In the genomic region with DNA sequence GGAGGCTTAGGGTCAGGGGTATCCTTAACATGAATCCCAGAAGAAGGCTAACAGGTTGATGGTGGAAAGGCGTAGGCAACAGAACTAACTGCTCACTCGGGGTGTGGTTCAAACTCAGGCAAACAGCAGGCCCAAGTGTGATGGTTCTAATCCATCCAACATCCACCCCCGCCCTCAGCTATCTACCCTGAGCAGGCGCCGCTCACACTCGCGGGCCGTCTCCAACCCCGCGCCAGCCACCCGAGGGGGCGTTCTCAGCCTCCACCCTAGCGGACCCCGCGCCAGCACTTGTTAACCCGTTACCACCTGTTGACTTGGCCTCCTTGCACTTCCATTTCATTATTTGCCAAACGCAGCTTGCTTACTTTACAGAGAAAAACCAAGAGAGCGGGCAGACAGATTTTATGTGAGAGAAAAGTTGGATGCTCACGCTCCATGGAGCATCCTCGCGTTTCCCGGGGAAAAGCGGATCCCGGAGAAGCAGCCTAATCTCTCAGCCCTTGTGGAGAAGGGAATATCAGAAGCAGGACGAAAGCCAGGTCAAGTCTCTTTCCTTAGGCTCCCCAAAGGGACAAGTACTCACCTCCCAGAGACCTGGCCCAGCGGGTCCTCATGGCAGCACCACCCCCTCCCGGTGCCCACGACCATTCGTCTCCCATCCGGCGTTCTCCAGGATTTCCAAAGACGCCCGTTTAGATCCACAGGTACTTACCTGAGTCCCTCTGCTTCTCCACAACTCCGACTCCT, we compare ENCODE assay signal across 8 cellular contexts. TPM values are rescaled to one million over a fixed set of nuclear protein-coding genes. Genes with fewer than 3 reads are reported as not detected.
DNase-seq lines count a peak whose midpoint lies in the region; ATAC-seq and TF ChIP-seq lines count a peak whose summit lies in the region.

No MANE protein-coding gene starts in this region.

- DNase-seq in DMS53 (lab: John Stamatoyannopoulos, UW) (peak; percentile 46), DMS53 treated with DMSO at 0.1 percent for 48 hours (lab: John Stamatoyannopoulos, UW; ENCODE audit: unreplicated experiment) (no peak), heart right ventricle (no peak), psoas muscle (no peak), middle frontal gyrus (ENCODE audit: extremely low spot score, low spot score) (no peak)
- peak; percentile 9 for DNase-seq in activated CD8-positive, alpha-beta T cell treated with anti-CD3 and anti-CD28 coated beads for 36 hours

- peak overlapping the region; percentile 67 for H3K4me3 Mint-ChIP-seq in activated CD8-positive, alpha-beta T cell treated with anti-CD3 and anti-CD28 coated beads for 36 hours

- H3K27ac Mint-ChIP-seq in activated CD8-positive, alpha-beta T cell treated with anti-CD3 and anti-CD28 coated beads for 36 hours, result no peak overlapping the region

- peaks cover 0 to 24% (median 13%) of the 10 kb centered on the region in 9 donors for H3K4me1 ChIP-seq in heart right ventricle
- no peaks in the 10 kb centered on the region for H3K4me1 ChIP-seq in psoas muscle

- H3K27me3 ChIP-seq in heart right ventricle (peaks cover 0 to 60% (median 52%) of the 10 kb centered on the region in 7 donors), psoas muscle (ENCODE audit: insufficient read depth in 3 of 3, low read length in 2 of 3) (peaks cover 6 to 39% (median 8%) of the 10 kb centered on the region in 3 donors)

- 8 to 9% methylated on average over 34 of the region's 34 CpGs for WGBS in heart right ventricle, 2 donors
- WGBS in psoas muscle, 3 donors, result 3 to 7% (median 6%) methylated on average over 33 to 34 of the region's 34 CpGs

- peaks cover 16% of the 10 kb centered on the region for H3K4me1 Mint-ChIP-seq in activated CD8-positive, alpha-beta T cell treated with anti-CD3 and anti-CD28 coated beads for 36 hours (ENCODE audit: low read depth)

- H3K9me3 ChIP-seq in heart right ventricle, result no peaks in the 10 kb centered on the region
- no peaks in the 10 kb centered on the region for H3K9me3 ChIP-seq in psoas muscle

- CTCF ChIA-PET in activated CD8-positive, alpha-beta T cell treated with anti-CD3 and anti-CD28 coated beads for 36 hours (lab: Charles Lee), result interaction anchor here (0.9 kb wide), 1 partner anchor 9 kb away, joined by 4 read pairs; no protein-coding TSS in a partner anchor

- POLR2A ChIA-PET in activated CD8-positive, alpha-beta T cell treated with anti-CD3 and anti-CD28 coated beads for 36 hours (lab: Charles Lee), result no interaction called here

- H3K9me3 Mint-ChIP-seq in activated CD8-positive, alpha-beta T cell treated with anti-CD3 and anti-CD28 coated beads for 36 hours, result no peaks in the 10 kb centered on the region

- no peak for TF ChIP-seq CTCF in activated CD8-positive, alpha-beta T cell treated with anti-CD3 and anti-CD28 coated beads for 36 hours (IDR thresholded peaks at IDR 0.05)
- TF ChIP-seq CTCF in heart right ventricle (IDR thresholded peaks at IDR 0.05), result no peak
- TF ChIP-seq CTCF in psoas muscle (IDR thresholded peaks at IDR 0.05), result no peak

- H3K36me3 Mint-ChIP-seq in activated CD8-positive, alpha-beta T cell treated with anti-CD3 and anti-CD28 coated beads for 36 hours (ENCODE audit: low read depth), result no peaks in the 10 kb centered on the region

- no peak for ATAC-seq in activated CD8-positive, alpha-beta T cell treated with anti-CD3 and anti-CD28 coated beads for 36 hours
- peak in 4 of 8 donors; percentile 21 to 47 (median 38) for ATAC-seq in heart right ventricle
- ATAC-seq in psoas muscle, result no peak
- no peak for ATAC-seq in GM18858 (IDR thresholded peaks at IDR 0.05; ENCODE audit: unreplicated experiment)
- no peak for ATAC-seq in GM19467 (IDR thresholded peaks at IDR 0.05; ENCODE audit: unreplicated experiment)

- intact Hi-C loops in activated CD8-positive, alpha-beta T cell treated with anti-CD3 and anti-CD28 coated beads for 36 hours (cut with micrococcal nuclease), result no loop called here
- intact Hi-C loops in heart right ventricle (cut with DNase I) (no loop called here), psoas muscle (cut with DNase I) (no loop called here)

- H3K27ac ChIP-seq in heart right ventricle (no peak overlapping the region), psoas muscle (no peak overlapping the region)

- peak overlapping the region; percentile 30 to 65 (median 57) for H3K4me3 ChIP-seq in heart right ventricle
- peak overlapping the region; percentile 63 for H3K4me3 ChIP-seq in psoas muscle

- peaks cover 52% of the 10 kb centered on the region for H3K27me3 Mint-ChIP-seq in activated CD8-positive, alpha-beta T cell treated with anti-CD3 and anti-CD28 coated beads for 36 hours

- H3K36me3 ChIP-seq in heart right ventricle, result no peaks in the 10 kb centered on the region
- H3K36me3 ChIP-seq in psoas muscle (ENCODE audit: insufficient read depth in 1 of 2, low read depth in 1 of 2), result no peaks in the 10 kb centered on the region

RNA-seq across cellular contexts. Expression of a gene that starts 0.8 kb away (rescaled TPM):
- not detected for total RNA-seq in activated CD8-positive, alpha-beta T cell treated with anti-CD3 and anti-CD28 coated beads for 36 hours
- total RNA-seq in heart right ventricle (10 to 100 TPM in 4 of 10 donors, 1 to 10 TPM in 6; 1.8 to 29.8 (median 3.9) TPM), psoas muscle (1 to 10 TPM in 3 of 4 donors, under 1 TPM in 1; 0.56 to 4.6 (median 1.6) TPM)
- polyA plus RNA-seq in heart right ventricle (1 to 10 TPM; 2.5 to 2.7 TPM), psoas muscle (under 1 TPM; 0.27 to 0.83 (median 0.57) TPM)

RNA-seq across cellular contexts. Expression of a gene that starts 58.5 kb away (rescaled TPM):
- not detected for total RNA-seq in activated CD8-positive, alpha-beta T cell treated with anti-CD3 and anti-CD28 coated beads for 36 hours
- total RNA-seq in heart right ventricle (1 to 10 TPM in 7 of 10 donors, under 1 TPM in 3; 0.20 to 3.9 (median 2.3) TPM), psoas muscle (1 to 10 TPM in 3 of 4 donors, under 1 TPM in 1; 0.44 to 1.8 (median 1.6) TPM)
- polyA plus RNA-seq in heart right ventricle (1 to 10 TPM in 1 of 2 donors, under 1 TPM in 1; 0.80 to 2.8 TPM), psoas muscle (1 to 10 TPM; 1.4 to 2.3 (median 2.0) TPM)

Comparison
In these comparisons a context has a peak if more than half of its experiments do, and no peak if none do; other contexts are left out.
1. DNase-seq: peak in DMS53 (single experiment) and activated CD8-positive, alpha-beta T cell treated with anti-CD3 and anti-CD28 coated beads for 36 hours (single experiment); none in DMS53 treated with DMSO at 0.1 percent for 48 hours (single experiment), heart right ventricle (0 of 2), psoas muscle (0 of 2) and middle frontal gyrus (single experiment).